Comparison of ENCODE assay signal across 1 cellular context in genomic region chr18:10318686-10318960, GRCh38.
TF ChIP-seq lines count a peak whose summit lies in the region.

No MANE protein-coding gene starts in this region.

TF ChIP-seq in IMR-90, 13 proteins besides CTCF, POLR2A, EP300 and RAD21 (continued from another document):
- no peak for TF ChIP-seq ELK1 (IDR thresholded peaks at IDR 0.05; ENCODE audit: borderline replicate concordance, low read depth, low read length)
- TF ChIP-seq, protein P1, sequence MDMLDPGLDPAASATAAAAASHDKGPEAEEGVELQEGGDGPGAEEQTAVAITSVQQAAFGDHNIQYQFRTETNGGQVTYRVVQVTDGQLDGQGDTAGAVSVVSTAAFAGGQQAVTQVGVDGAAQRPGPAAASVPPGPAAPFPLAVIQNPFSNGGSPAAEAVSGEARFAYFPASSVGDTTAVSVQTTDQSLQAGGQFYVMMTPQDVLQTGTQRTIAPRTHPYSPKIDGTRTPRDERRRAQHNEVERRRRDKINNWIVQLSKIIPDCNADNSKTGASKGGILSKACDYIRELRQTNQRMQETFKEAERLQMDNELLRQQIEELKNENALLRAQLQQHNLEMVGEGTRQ (IDR thresholded peaks at IDR 0.05; ENCODE audit: low read depth, low read length), result no peak
- TF ChIP-seq CHD1 (IDR thresholded peaks at IDR 0.05; ENCODE audit: low read depth, low read length), result no peak
- no peak for TF ChIP-seq BHLHE40 (IDR thresholded peaks at IDR 0.05; ENCODE audit: low read depth, low read length)
- TF ChIP-seq RFX5 (IDR thresholded peaks at IDR 0.05; ENCODE audit: low read depth, low read length), result no peak
